In genomic region chr17:6021627-6022026, GRCh38 we compare ENCODE assay signal across 26 cellular contexts. TPM values are rescaled to one million over a fixed set of nuclear protein-coding genes. Genes with fewer than 3 reads are reported as not detected.
DNase-seq lines count a peak whose midpoint lies in the region; ATAC-seq, FAIRE-seq and TF ChIP-seq lines count a peak whose summit lies in the region.
"Had no signal": no experiment of that assay in that cellular context is flagged by ENCODE, and none has a peak within 500 bp of the region (broad histone marks: within the 10 kb centered on the region; RNA-seq: fewer than 3 reads in every experiment).

No MANE protein-coding gene starts in this region.

- H3K4me2 ChIP-seq in IMR-90 (ENCODE audit: low read depth, low read length) (no peak overlapping the region), H1 (ENCODE audit: insufficient read depth in 1 of 2, low read depth in 2 of 2, low read length in 2 of 2) (no peak overlapping the region), neural progenitor cell (no peak overlapping the region)
- H3K4me2 ChIP-seq: A549; BLaER1 treated with 17β-estradiol and CSF1 and Interleukin-3, amounts not matched to agents 10 nM and 100 nM had no signal

- H2BK120ac ChIP-seq in IMR-90 (ENCODE audit: low read depth, low read length) (no peak overlapping the region), H1 (replicated peaks; ENCODE audit: low read depth, low read length) (no peak overlapping the region)

- ATAC-seq in IMR-90 (ENCODE audit: low read depth): no peak
- ATAC-seq: A549 had no signal

- no peak for TF ChIP-seq CTCF in IMR-90 (conservative IDR thresholded peaks at IDR 0.05; ENCODE audit: low read depth, low read length)
- TF ChIP-seq CTCF in H1 (IDR thresholded peaks at IDR 0.05; ENCODE audit: control extremely low read depth in 1 of 3, insufficient read depth in 1 of 3, low read depth in 1 of 3, low read length in 3 of 3): no peak
- no peak for TF ChIP-seq CTCF in neural progenitor cell (IDR thresholded peaks at IDR 0.05)

- FAIRE-seq in H1 (lab: Jason Lieb, UNC): no peak
- FAIRE-seq: A549, D721Med, GM12891, GM18507, H54 had no signal

- WGBS in IMR-90 (ENCODE audit: extremely low coverage in 2 of 2, insufficient read length in 1 of 2), 2 experiments: 60% methylated on average over 1 of the region's 9 CpGs; no CpG with 5 or more reads in 1 of the 2 experiments
- 90% methylated on average over 9 of the region's 9 CpGs; no CpG with 5 or more reads in 1 of the 2 experiments for WGBS in H1 (ENCODE audit: extremely low coverage in 1 of 2, insufficient coverage in 1 of 2, insufficient read length in 1 of 2, insufficient replicate concordance in 2 of 2, low coverage in 1 of 2, low lambda C conversion rate in 2 of 2, missing lambda C conversion rate in 1 of 2), 2 experiments

- no peak overlapping the region for H4K5ac ChIP-seq in IMR-90 (ENCODE audit: low read depth, low read length)
- H4K5ac ChIP-seq in H1 (ENCODE audit: insufficient read length, low read depth, low read length): no peak overlapping the region

- peaks cover 4% of the 10 kb centered on the region for H3F3A ChIP-seq in neural progenitor cell (ENCODE audit: low read depth)

- in situ Hi-C loops in IMR-90 (cut with MboI; ENCODE audit: low sequenced_read_pairs): no loop called here

- H2BK15ac ChIP-seq in IMR-90 (ENCODE audit: low read depth, low read length) (no peak overlapping the region), H1 (ENCODE audit: low read length) (no peak overlapping the region)

- H3K27me3 Mint-ChIP-seq in neural progenitor cell (ENCODE audit: insufficient read depth, low read depth): peaks cover 4% of the 10 kb centered on the region

- no peaks in the 10 kb centered on the region for H3K79me2 ChIP-seq in H1 (ENCODE audit: control insufficient read depth in 1 of 2, insufficient read depth in 2 of 2, low read length in 2 of 2)
- no peaks in the 10 kb centered on the region for H3K79me2 ChIP-seq in neural progenitor cell (ENCODE audit: low read depth)

- H2AK5ac ChIP-seq in IMR-90 (ENCODE audit: low read depth, low read length) (no peak overlapping the region), H1 (ENCODE audit: low read depth, low read length) (no peak overlapping the region)

- TF ChIP-seq RAD21 in IMR-90 (IDR thresholded peaks at IDR 0.05; ENCODE audit: low read length) (no peak), H1 (IDR thresholded peaks at IDR 0.05 in 1 of 2, conservative IDR thresholded peaks at IDR 0.05 in 1 of 2; ENCODE audit: low read depth in 2 of 2, low read length in 2 of 2) (no peak)

- H2BK5ac ChIP-seq in IMR-90 (ENCODE audit: low read depth, low read length, poor library complexity, severe bottlenecking) (no peak overlapping the region), H1 (ENCODE audit: low read depth, low read length) (no peak overlapping the region)

- no peak overlapping the region for H2AK9ac ChIP-seq in IMR-90 (replicated peaks; ENCODE audit: low read depth, low read length, poor library complexity)

- BruUV-seq in IMR-90 (replicated peaks; lab: Mats Ljungman, UMichigan): no TSS peak

- no peaks in the 10 kb centered on the region for H3K27me3 ChIP-seq in IMR-90 (ENCODE audit: control insufficient read depth, insufficient read depth, low read length)
- peaks cover 0 to 2% (median 0%) of the 10 kb centered on the region in 4 experiments; a peak in 2 of 7 replicates for H3K27me3 ChIP-seq in H1 (replicated peaks in 1 of 4; ENCODE audit: control insufficient read depth in 3 of 4, extremely low read depth in 1 of 4, insufficient read depth in 3 of 4, low read length in 3 of 4)
- H3K27me3 ChIP-seq in neural progenitor cell: no peaks in the 10 kb centered on the region
- H3K27me3 ChIP-seq: BE2C; BLaER1 treated with 17β-estradiol and CSF1 and Interleukin-3, amounts not matched to agents 10 nM and 100 nM had no signal

- H3K18ac ChIP-seq in IMR-90 (ENCODE audit: low read depth, low read length) (no peak overlapping the region), H1 (ENCODE audit: extremely low read depth, low read length) (no peak overlapping the region)

- H3K9ac ChIP-seq in IMR-90 (ENCODE audit: low read depth, low read length) (no peak overlapping the region), H1 (replicated peaks in 1 of 4; ENCODE audit: extremely low read depth in 1 of 4, low read depth in 3 of 4, low read length in 3 of 4) (no peak overlapping the region), neural progenitor cell (no peak overlapping the region)
- H3K9ac ChIP-seq: BLaER1 treated with 17β-estradiol and CSF1 and Interleukin-3, amounts not matched to agents 10 nM and 100 nM; GM23248 had no signal

- DNase-seq in IMR-90 (no peak), H1 (ENCODE audit: low read depth in 1 of 2, low spot score in 2 of 2) (no peak), neural progenitor cell (ENCODE audit: low spot score) (no peak), activated gamma-delta T cell treated with Interleukin-2 at 50 U/mL for 16 hours (no peak), pons (ENCODE audit: low spot score) (no peak)
- DNase-seq in activated CD4-positive, alpha-beta T cell treated with anti-CD3 and anti-CD28 coated beads for 48 hours: no peak
- DNase-seq: 8988T; ACHN; AML-193; BE2C; CD4-positive, alpha-beta T cell; CD8-positive, alpha-beta memory T cell; DMS 273 treated with DMSO at 0.1 percent for 48 hours; DMS79 treated with DMSO at 0.1 percent for 48 hours; GF-D8; GM23248; HFFc6 had no signal

- H3K36me3 Mint-ChIP-seq in neural progenitor cell: no peaks in the 10 kb centered on the region
- H3K36me3 Mint-ChIP-seq: CD14-positive monocyte; CD8-positive, alpha-beta memory T cell had no signal

- H2AFZ ChIP-seq in IMR-90 (replicated peaks; ENCODE audit: low read length, poor library complexity) (peak overlapping the region; percentile 6), H1 (ENCODE audit: low read length) (no peak overlapping the region), neural progenitor cell (replicated peaks) (no peak overlapping the region)
- H2AFZ ChIP-seq: GM23248 had no signal

- no peaks in the 10 kb centered on the region for H3K9me1 ChIP-seq in IMR-90 (ENCODE audit: insufficient read depth, low read length)

- H3K4me1 Mint-ChIP-seq in neural progenitor cell: peaks cover 20% of the 10 kb centered on the region
- H3K4me1 Mint-ChIP-seq: CD14-positive monocyte; CD8-positive, alpha-beta memory T cell had no signal

- H3K9me3 ChIP-seq in IMR-90 (ENCODE audit: control insufficient read depth, insufficient read depth, low read length) (peaks cover 11% of the 10 kb centered on the region), H1 (ENCODE audit: insufficient read depth in 2 of 2, low read depth in 1 of 2, low read length in 1 of 2) (no peaks in the 10 kb centered on the region), neural progenitor cell (ENCODE audit: low read depth) (no peaks in the 10 kb centered on the region)
- H3K9me3 ChIP-seq: A549; BE2C; BLaER1 treated with 17β-estradiol and CSF1 and Interleukin-3, amounts not matched to agents 10 nM and 100 nM; HAP-1 had no signal

- intact Hi-C loops in IMR-90 (cut with micrococcal nuclease): no loop called here

- no peak for TF ChIP-seq POLR2A in IMR-90 (IDR thresholded peaks at IDR 0.05; ENCODE audit: low read depth, low read length)
- no peak for TF ChIP-seq POLR2A in H1 (IDR thresholded peaks at IDR 0.05; ENCODE audit: control extremely low read depth in 1 of 2, low read depth in 2 of 2, low read length in 2 of 2)

- TF ChIP-seq EP300 in H1 (IDR thresholded peaks at IDR 0.05; ENCODE audit: borderline replicate concordance in 1 of 2, low read depth in 2 of 2, low read length in 2 of 2): no peak

- H3K23me2 ChIP-seq in H1 (ENCODE audit: low read depth, low read length): no peaks in the 10 kb centered on the region

- H4K8ac ChIP-seq in IMR-90 (ENCODE audit: low read depth in 2 of 2, low read length in 2 of 2): no peak overlapping the region
- H4K8ac ChIP-seq in H1 (ENCODE audit: extremely low read depth, insufficient read depth, low read length): no peak overlapping the region

- POLR2A ChIA-PET in IMR-90 (lab: Charles Lee; ENCODE audit: unreplicated experiment) (no interaction called here), H1 (lab: Charles Lee; ENCODE audit: partially characterized antibody) (no interaction called here)

- H4K91ac ChIP-seq in IMR-90 (ENCODE audit: insufficient read depth, low read depth, low read length) (no peak overlapping the region), H1 (replicated peaks; ENCODE audit: insufficient read length, low read length) (no peak overlapping the region)

- H3K36me3 ChIP-seq in IMR-90 (ENCODE audit: control insufficient read depth, insufficient read depth, low read length) (no peaks in the 10 kb centered on the region), H1 (ENCODE audit: control insufficient read depth in 2 of 4, insufficient read depth in 4 of 4, low read length in 3 of 4) (no peaks in the 10 kb centered on the region), neural progenitor cell (no peaks in the 10 kb centered on the region)
- H3K36me3 ChIP-seq: BE2C; BLaER1 treated with 17β-estradiol and CSF1 and Interleukin-3, amounts not matched to agents 10 nM and 100 nM; HAP-1 had no signal

- H3K4ac ChIP-seq in IMR-90 (ENCODE audit: low read depth, low read length) (no peak overlapping the region), H1 (replicated peaks; ENCODE audit: insufficient read length, low read depth, low read length) (no peak overlapping the region)

- H3K79me1 ChIP-seq in IMR-90 (ENCODE audit: low read depth in 1 of 2, low read length in 2 of 2) (no peaks in the 10 kb centered on the region), H1 (ENCODE audit: low read depth, low read length) (no peaks in the 10 kb centered on the region)

- peaks cover 8% of the 10 kb centered on the region for H3K9me3 Mint-ChIP-seq in neural progenitor cell
- H3K9me3 Mint-ChIP-seq: CD4-positive, alpha-beta T cell; CD8-positive, alpha-beta memory T cell; HFFc6 had no signal

- no peaks in the 10 kb centered on the region for H3K4me1 ChIP-seq in IMR-90 (ENCODE audit: control insufficient read depth, insufficient read depth, low read length)
- H3K4me1 ChIP-seq in H1 (replicated peaks in 1 of 4; ENCODE audit: control insufficient read depth in 3 of 4, insufficient read depth in 4 of 4, low read length in 3 of 4): peaks cover 0 to 4% (median 1%) of the 10 kb centered on the region in 4 experiments; a peak in 2 of 7 replicates
- H3K4me1 ChIP-seq in neural progenitor cell: peaks cover 14% of the 10 kb centered on the region
- H3K4me1 ChIP-seq: A549, BE2C, HAP-1 had no signal

- H3K27ac Mint-ChIP-seq in neural progenitor cell: peak overlapping the region; percentile 0
- H3K27ac Mint-ChIP-seq: CD14-positive monocyte; CD4-positive, alpha-beta T cell; CD8-positive, alpha-beta memory T cell; HFFc6 had no signal

- CTCF ChIA-PET in IMR-90 (lab: Yijun Ruan, JAX) (no interaction called here), H1 (lab: Charles Lee; ENCODE audit: partially characterized antibody) (interaction anchor here (0.9 kb wide), 1 partner anchor 47 kb away, joined by 3 read pairs; no protein-coding TSS in a partner anchor)

- H3K23ac ChIP-seq in IMR-90 (ENCODE audit: low read depth, low read length): no peak overlapping the region
- no peak overlapping the region for H3K23ac ChIP-seq in H1 (ENCODE audit: insufficient read length)

- H2BK12ac ChIP-seq in H1 (ENCODE audit: low read depth, low read length): 0 out of 2 replicates have a peak overlapping the region, but pooled peaks have one; percentile 9

- H3K4me3 ChIP-seq in IMR-90 (ENCODE audit: insufficient read depth, low read depth, low read length) (no peak overlapping the region), H1 (ENCODE audit: extremely low read depth in 1 of 4, insufficient read depth in 2 of 4, low read depth in 3 of 4, low read length in 4 of 4) (no peak overlapping the region), neural progenitor cell (no peak overlapping the region)
- H3K4me3 ChIP-seq: A549; BLaER1 treated with 17β-estradiol and CSF1 and Interleukin-3, amounts not matched to agents 10 nM and 100 nM; GM23248; HAP-1 had no signal

- no peak overlapping the region for H3K56ac ChIP-seq in IMR-90 (ENCODE audit: extremely low read depth, insufficient read depth, low read length)
- H3K56ac ChIP-seq in H1 (replicated peaks; ENCODE audit: insufficient read length, low read depth, low read length): no peak overlapping the region

- H3K27ac ChIP-seq in IMR-90 (ENCODE audit: insufficient read depth, low read length) (no peak overlapping the region), H1 (ENCODE audit: low read depth, low read length) (no peak overlapping the region), neural progenitor cell (no peak overlapping the region)
- H3K27ac ChIP-seq: A549; BLaER1 treated with 17β-estradiol and CSF1 and Interleukin-3, amounts not matched to agents 10 nM and 100 nM; GM23248 had no signal

- H4K20me1 ChIP-seq in IMR-90 (ENCODE audit: insufficient read depth, low read length): no peaks in the 10 kb centered on the region
- no peaks in the 10 kb centered on the region for H4K20me1 ChIP-seq in H1 (replicated peaks in 1 of 2; ENCODE audit: control insufficient read depth in 1 of 2, insufficient read depth in 2 of 2, low read length in 2 of 2)
- H4K20me1 ChIP-seq in neural progenitor cell (ENCODE audit: low read depth): no peaks in the 10 kb centered on the region
- H4K20me1 ChIP-seq: BLaER1 treated with 17β-estradiol and CSF1 and Interleukin-3, amounts not matched to agents 10 nM and 100 nM had no signal

- H3K14ac ChIP-seq in IMR-90 (replicated peaks; ENCODE audit: low read depth, low read length) (no peak overlapping the region), H1 (ENCODE audit: insufficient read length) (no peak overlapping the region)

- H2BK20ac ChIP-seq in IMR-90 (ENCODE audit: low read depth, low read length) (no peak overlapping the region), H1 (ENCODE audit: low read length) (no peak overlapping the region)

- no peak overlapping the region for H3K4me3 Mint-ChIP-seq in neural progenitor cell
- H3K4me3 Mint-ChIP-seq: CD14-positive monocyte; CD4-positive, alpha-beta T cell; CD8-positive, alpha-beta memory T cell; HFFc6 had no signal

- dilution Hi-C loops in IMR-90 (cut with HindIII; ENCODE audit: low sequenced_read_pairs, unreplicated experiment): no loop called here

RNA-seq across cellular contexts. Expression of gene WSCD1, which starts 48.6 kb away (rescaled TPM):
- total RNA-seq in IMR-90 (2012; rRNA removed): under 0.01 TPM in 1 of 2 replicates, not detected in the other
- polyA plus RNA-seq in IMR-90 (2012; rRNA removed): 0.07 TPM in 1 of 2 replicates, not detected in the other
- 0.08 TPM in 1 of 2 replicates, not detected in the other for polyA plus RNA-seq in IMR-90 (2012; cell fraction: cytosol; rRNA removed)
- polyA plus RNA-seq in IMR-90 (2012; cell fraction: nucleus; rRNA removed; ENCODE audit: low replicate concordance): 0.02 TPM in 1 of 2 replicates, not detected in the other
- total RNA-seq in H1 (2021; fragmentation: NEBNext Ultra II Directional; extraction: Animal tissue kit (Norgen Biotek cat#: 25700)): 39.0 and 47.4 TPM in 2 replicates
- 21.9 and 26.6 TPM in 2 replicates for polyA plus RNA-seq in H1 (2011; rRNA removed)
- polyA plus RNA-seq in H1 (2011; cell fraction: cytosol; rRNA removed): 20.6 TPM
- polyA plus RNA-seq in H1 (2011; cell fraction: nucleus; rRNA removed): 31.5 TPM
- polyA plus RNA-seq in H1 (2012, experiment 1 of 2): 18.6 to 27.6 TPM (median 23.2 TPM) in 4 replicates
- 18.5 TPM for polyA plus RNA-seq in H1 (2012, experiment 2 of 2)
- polyA plus RNA-seq in H1 (2013, experiment 1 of 2): 17.1 TPM
- polyA plus RNA-seq in H1 (2013, experiment 2 of 2): 18.2 TPM
- polyA minus RNA-seq in H1 (2011; rRNA and poly(A)+ RNA removed): 31.8 and 32.3 TPM in 2 replicates
- polyA minus RNA-seq in H1 (2011; cell fraction: cytosol; rRNA and poly(A)+ RNA removed): 32.1 TPM
- 18.6 TPM for polyA minus RNA-seq in H1 (2011; cell fraction: nucleus; rRNA and poly(A)+ RNA removed)
- 20.2 and 41.3 TPM in 2 replicates for total RNA-seq in neural progenitor cell (ENCODE audit: low replicate concordance)
- total RNA-seq: CD4-positive, alpha-beta T cell; G401; HFFc6 had no signal
- polyA plus RNA-seq: CD14-positive monocyte; CD8-positive, alpha-beta memory T cell; GM23248 had no signal

Comparison
In these comparisons a context has a peak if more than half of its experiments do, and no peak if none do; other contexts are left out.
1. RNA of gene WSCD1, which starts 48.6 kb away (total RNA-seq): 39.0 to 47.4 TPM in H1 and 20.2 to 41.3 TPM in neural progenitor cell; under 0.01 TPM in IMR-90; every median in the first group is over 10 times any median in the second.